Comparison of ENCODE assay signal across 8 cellular contexts in the genomic region with DNA sequence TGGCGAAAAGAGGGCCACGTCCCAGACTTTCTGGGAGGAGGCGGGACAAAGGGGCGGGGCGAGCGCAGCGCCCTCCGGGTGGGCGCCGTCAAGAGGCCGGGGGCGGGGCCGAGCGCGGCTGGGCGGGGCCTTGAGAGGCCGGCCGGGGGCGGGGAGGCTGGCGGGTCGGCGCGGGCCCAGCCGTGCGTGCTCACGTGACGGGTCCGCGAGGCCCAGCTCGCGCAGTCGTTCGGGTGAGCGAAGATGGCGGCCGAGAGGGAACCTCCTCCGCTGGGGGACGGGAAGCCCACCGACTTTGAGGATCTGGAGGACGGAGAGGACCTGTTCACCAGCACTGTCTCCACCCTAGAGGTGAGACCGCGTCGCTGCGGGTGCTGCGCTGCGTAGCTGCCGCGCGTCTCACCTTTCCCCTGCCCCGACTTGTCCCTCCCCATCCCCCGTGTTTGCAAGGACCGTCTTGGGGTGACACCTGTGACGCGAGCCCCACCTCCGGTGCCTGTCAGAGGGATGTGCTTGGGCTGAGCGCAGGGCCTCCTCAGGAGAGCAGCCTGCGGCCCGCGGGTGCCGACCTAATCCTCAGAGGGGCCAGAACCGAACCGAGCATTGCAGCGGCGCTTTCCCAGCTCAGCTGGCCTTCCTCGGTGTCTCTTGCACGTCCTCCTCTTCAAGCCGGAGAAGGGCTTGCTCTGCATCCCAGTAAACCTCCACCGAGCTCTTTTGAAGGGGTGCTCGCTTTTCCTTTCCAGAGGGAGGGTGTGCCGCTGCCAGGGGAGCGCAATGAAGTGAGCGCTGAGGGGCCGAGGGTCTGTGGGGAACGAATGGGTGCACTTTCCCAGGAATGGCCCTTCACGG. TPM values are rescaled to one million over a fixed set of nuclear protein-coding genes. Genes with fewer than 3 reads are reported as not detected.
A peak's percentile ranks its signal among the peaks of the same experiment; 100 is the strongest.
DNase-seq lines count a peak whose midpoint lies in the region; ATAC-seq and TF ChIP-seq lines count a peak whose summit lies in the region.

A gene with protein sequence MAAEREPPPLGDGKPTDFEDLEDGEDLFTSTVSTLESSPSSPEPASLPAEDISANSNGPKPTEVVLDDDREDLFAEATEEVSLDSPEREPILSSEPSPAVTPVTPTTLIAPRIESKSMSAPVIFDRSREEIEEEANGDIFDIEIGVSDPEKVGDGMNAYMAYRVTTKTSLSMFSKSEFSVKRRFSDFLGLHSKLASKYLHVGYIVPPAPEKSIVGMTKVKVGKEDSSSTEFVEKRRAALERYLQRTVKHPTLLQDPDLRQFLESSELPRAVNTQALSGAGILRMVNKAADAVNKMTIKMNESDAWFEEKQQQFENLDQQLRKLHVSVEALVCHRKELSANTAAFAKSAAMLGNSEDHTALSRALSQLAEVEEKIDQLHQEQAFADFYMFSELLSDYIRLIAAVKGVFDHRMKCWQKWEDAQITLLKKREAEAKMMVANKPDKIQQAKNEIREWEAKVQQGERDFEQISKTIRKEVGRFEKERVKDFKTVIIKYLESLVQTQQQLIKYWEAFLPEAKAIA (plus strand): TSS at position 220 of the 852 bp plus-strand sequence. CDS start 24 bp downstream, at position 244.

- POLR2A ChIA-PET in BJ (lab: Charles Lee), result no interaction called here

- H3K36me3 Mint-ChIP-seq in dendritic cell treated with granulocyte-macrophage colony-stimulating factor and Interleukin-4, amounts not matched to agents 40 ng/mL and 50 ng/mL, for 4 days (ENCODE audit: low read depth), result peaks cover 46% of the 10 kb centered on the region

- peak; percentile 85 for ATAC-seq in GM19043 (IDR thresholded peaks at IDR 0.05; ENCODE audit: low read depth, unreplicated experiment)
- ATAC-seq in HG03354 (IDR thresholded peaks at IDR 0.05; ENCODE audit: poor library complexity, severe bottlenecking, unreplicated experiment), result peak; percentile 89
- ATAC-seq in left lung, result peak; percentile 98

- H3K4me3 ChIP-seq in BJ (ENCODE audit: low read depth, low read length) (peak within 1 kb of the TSS; percentile 94), left lung (peak within 1 kb of the TSS; percentile 82 to 86)

- H3K27me3 Mint-ChIP-seq in dendritic cell treated with granulocyte-macrophage colony-stimulating factor and Interleukin-4, amounts not matched to agents 40 ng/mL and 50 ng/mL, for 4 days, result peaks cover 2% of the 10 kb centered on the region

- intact Hi-C loops in dendritic cell treated with granulocyte-macrophage colony-stimulating factor and Interleukin-4, amounts not matched to agents 40 ng/mL and 50 ng/mL, for 4 days (cut with micrococcal nuclease), result loop anchor here (1.0 to 5.0 kb wide), 2 partner anchors 19 to 73 kb away; no protein-coding TSS in a partner anchor
- intact Hi-C loops in left lung (cut with DNase I), result no loop called here

- H3K27ac Mint-ChIP-seq in dendritic cell treated with granulocyte-macrophage colony-stimulating factor and Interleukin-4, amounts not matched to agents 40 ng/mL and 50 ng/mL, for 4 days, result peak within 1 kb of the TSS; percentile 100

- peaks cover 0 to 45% of the 10 kb centered on the region in 2 donors for H3K4me1 ChIP-seq in left lung

- H3K36me3 ChIP-seq in BJ (ENCODE audit: control insufficient read depth, insufficient read depth, low read length), result no peaks in the 10 kb centered on the region
- no peaks in the 10 kb centered on the region for H3K36me3 ChIP-seq in left lung

- peaks cover 4% of the 10 kb centered on the region for H3K9me3 Mint-ChIP-seq in dendritic cell treated with granulocyte-macrophage colony-stimulating factor and Interleukin-4, amounts not matched to agents 40 ng/mL and 50 ng/mL, for 4 days

- no peaks in the 10 kb centered on the region for H3K27me3 ChIP-seq in BJ (ENCODE audit: control insufficient read depth, insufficient read depth, low read length)
- no peaks in the 10 kb centered on the region for H3K27me3 ChIP-seq in left lung

- H3K9me3 ChIP-seq in left lung, result no peaks in the 10 kb centered on the region

- peak within 1 kb of the TSS; percentile 89 to 97 for H3K27ac ChIP-seq in left lung

- CTCF ChIA-PET in BJ (lab: Yijun Ruan, JAX), result interaction anchor here (0.7 to 1.8 kb wide), 5 partner anchors 11 to 226 kb away, joined by 3 to 6 read pairs (median 4); no protein-coding TSS in a partner anchor

- H3K4me1 Mint-ChIP-seq in dendritic cell treated with granulocyte-macrophage colony-stimulating factor and Interleukin-4, amounts not matched to agents 40 ng/mL and 50 ng/mL, for 4 days (ENCODE audit: low read depth), result peaks cover 52% of the 10 kb centered on the region

- DNase-seq in BJ (ENCODE audit: low read depth), result peak; percentile 25
- peak; percentile 76 for DNase-seq in NCI-H748 treated with DMSO at 0.1 percent for 48 hours (lab: John Stamatoyannopoulos, UW)
- DNase-seq in activated CD4-positive, alpha-beta T cell treated with anti-CD3 and anti-CD28 coated beads, Interleukin-2, amount 50 U/mL, for 24 hours (ENCODE audit: low read depth in 1 of 2, low spot score in 1 of 2), result peak; percentile 80 to 83
- DNase-seq in left lung, result peak; percentile 93 to 98
- peak; percentile 85 to 90 for DNase-seq in stimulated activated CD4-positive, alpha-beta T cell treated with anti-CD3 and anti-CD28 coated beads, Interleukin-2, amount 100 ng/mL, for 48 hours

- H3K4me3 Mint-ChIP-seq in dendritic cell treated with granulocyte-macrophage colony-stimulating factor and Interleukin-4, amounts not matched to agents 40 ng/mL and 50 ng/mL, for 4 days, result peak within 1 kb of the TSS; percentile 99

- peak; percentile 14; the same call in 1 of the 2 replicates for TF ChIP-seq CTCF in BJ (IDR thresholded peaks at IDR 0.05; ENCODE audit: insufficient read depth, low read depth, low read length)
- peak in 1 of 2 donors; percentile 32 for TF ChIP-seq CTCF in left lung (IDR thresholded peaks at IDR 0.05)

RNA-seq across cellular contexts. Expression of the gene that starts here (rescaled TPM):
- polyA plus RNA-seq in BJ (2011; rRNA removed), result 23.5 and 33.1 TPM in 2 replicates
- polyA minus RNA-seq in BJ (2011; rRNA and poly(A)+ RNA removed), result 32.2 and 58.8 TPM in 2 replicates
- total RNA-seq in left lung, result 100 to 1,000 TPM in 1 of 2 donors, 10 to 100 TPM in 1; 85.1 to 100 TPM

Comparison
In these comparisons a context has a peak if more than half of its experiments do, and no peak if none do; other contexts are left out.
1. Peak in every context shown above with its lines: DNase-seq, ATAC-seq, H3K4me3 ChIP-seq and H3K27ac ChIP-seq.
2. DNase-seq: peak in every context shown above with its lines; median percentile 96 in left lung; 88 in stimulated activated CD4-positive, alpha-beta T cell treated with anti-CD3 and anti-CD28 coated beads, Interleukin-2, amount 100 ng/mL, for 48 hours; 82 in activated CD4-positive, alpha-beta T cell treated with anti-CD3 and anti-CD28 coated beads, Interleukin-2, amount 50 U/mL, for 24 hours; 76 in NCI-H748 treated with DMSO at 0.1 percent for 48 hours; 25 in BJ.